In genomic region chr10:43204943-43205671, GRCh38 we compare ENCODE assay signal across 8 cellular contexts.
A peak's percentile ranks its signal among the peaks of the same experiment; 100 is the strongest.
DNase-seq lines count a peak whose midpoint lies in the region; ATAC-seq and TF ChIP-seq lines count a peak whose summit lies in the region.

No MANE protein-coding gene starts in this region.

- no peaks in the 10 kb centered on the region for H3K9me3 ChIP-seq in sigmoid colon

- TF ChIP-seq EP300 in sigmoid colon (IDR thresholded peaks at IDR 0.05), result no peak

- TF ChIP-seq CTCF in RWPE1 (conservative IDR thresholded peaks at IDR 0.05; ENCODE audit: low read depth) (peak; percentile 52), sigmoid colon (IDR thresholded peaks at IDR 0.05) (peak in 2 of 4 experiments; percentile 28 to 33)

- TF ChIP-seq POLR2A in sigmoid colon (IDR thresholded peaks at IDR 0.05), result no peak

- 49 to 64% methylated on average over 11 of the region's 11 CpGs for WGBS in sigmoid colon, 2 donors

- intact Hi-C loops in left cardiac atrium (cut with DNase I) (no loop called here), sigmoid colon (cut with DNase I) (no loop called here)

- ATAC-seq in GM19455 (IDR thresholded peaks at IDR 0.05; ENCODE audit: unreplicated experiment) (peak; percentile 49), HG03469 (IDR thresholded peaks at IDR 0.05; ENCODE audit: unreplicated experiment) (peak; percentile 65), left cardiac atrium (peak; percentile 39 to 53)
- peak; percentile 64 to 66 for ATAC-seq in activated naive CD4-positive, alpha-beta T cell treated with anti-CD3 and anti-CD28 coated beads, Interleukin-2, amount 50 U/mL, for 72 hours

- POLR2A ChIA-PET in RWPE1 (lab: Yijun Ruan, JAX; ENCODE audit: low non-redundant PET), result interaction anchor here (1.0 kb wide), 1 partner anchor 49 kb away, joined by 3 read pairs; no protein-coding TSS in a partner anchor

- no peaks in the 10 kb centered on the region for H3K9me3 Mint-ChIP-seq in activated naive CD4-positive, alpha-beta T cell treated with anti-CD3 and anti-CD28 coated beads, Interleukin-2, amount 50 U/mL, for 72 hours

- H3K36me3 Mint-ChIP-seq in activated naive CD4-positive, alpha-beta T cell treated with anti-CD3 and anti-CD28 coated beads, Interleukin-2, amount 50 U/mL, for 72 hours, result no peaks in the 10 kb centered on the region

- H3K27ac ChIP-seq in RWPE1 (no peak overlapping the region), sigmoid colon (no peak overlapping the region)

- H3K4me3 ChIP-seq in sigmoid colon, result no peak overlapping the region

- no peaks in the 10 kb centered on the region for H3K36me3 ChIP-seq in sigmoid colon

- peaks cover 0 to 15% (median 12%) of the 10 kb centered on the region in 3 donors for H3K27me3 ChIP-seq in sigmoid colon

- no peak overlapping the region for H3K27ac Mint-ChIP-seq in activated naive CD4-positive, alpha-beta T cell treated with anti-CD3 and anti-CD28 coated beads, Interleukin-2, amount 50 U/mL, for 72 hours

- peaks cover 0 to 22% (median 11%) of the 10 kb centered on the region in 4 donors for H3K4me1 ChIP-seq in sigmoid colon

- DNase-seq in DMS153 treated with DMSO at 0.1 percent for 48 hours (lab: John Stamatoyannopoulos, UW; ENCODE audit: unreplicated experiment) (peak; percentile 3), RWPE1 (ENCODE audit: low spot score) (peak; percentile 49), left cardiac atrium (peak; percentile 50), sigmoid colon (peak; percentile 65), NCI-H510A treated with DMSO at 0.1 percent for 48 hours (lab: John Stamatoyannopoulos, UW) (no peak)
- DNase-seq in activated naive CD4-positive, alpha-beta T cell treated with anti-CD3 and anti-CD28 coated beads, Interleukin-2, amount 50 U/mL, for 72 hours (ENCODE audit: low spot score in 2 of 2), result peak; percentile 53 to 57

- CTCF ChIA-PET in RWPE1 (lab: Yijun Ruan, JAX), result interaction anchor here (0.5 to 1.4 kb wide), 14 partner anchors 10 to 377 kb away, joined by 3 to 5 read pairs (median 3); no protein-coding TSS in a partner anchor
